In genomic region chr1:28466226-28466778, GRCh38 we compare ENCODE assay signal across 14 cellular contexts.
"Had no signal": no experiment of that assay in that cellular context is flagged by ENCODE, and none has a peak within 500 bp of the region (broad histone marks: within the 10 kb centered on the region; RNA-seq: fewer than 3 reads in every experiment).

No MANE protein-coding gene starts in this region.

- H3K79me2 ChIP-seq: hepatocyte had no signal

- H3K4me3 ChIP-seq: gastroesophageal sphincter, hepatocyte, left ventricle myocardium inferior, pancreas, tibial nerve had no signal

- H3K27me3 Mint-ChIP-seq: activated B cell treated with CpG ODN at 0.5 μM for 24 hours; central memory CD8-positive, alpha-beta T cell; effector memory CD8-positive, alpha-beta T cell had no signal

- H3K9me3 ChIP-seq: gastroesophageal sphincter, left ventricle myocardium inferior, pancreas, tibial nerve had no signal

- H2AFZ ChIP-seq: hepatocyte had no signal

- DNase-seq: activated B cell treated with CpG ODN at 0.5 μM for 24 hours; effector memory CD8-positive, alpha-beta T cell; kidney; left ventricle myocardium inferior; mesendoderm; pancreas; SHP77; stimulated activated CD4-positive, alpha-beta T cell treated with anti-CD3 and anti-CD28 coated beads, Interleukin-4, amount 100 ng/mL, for 24 hours had no signal

- ATAC-seq: effector memory CD8-positive, alpha-beta T cell; gastroesophageal sphincter; pancreas; SK-N-SH treated with all-trans-retinoic acid at 6 μM for 48 hours had no signal

- H3K27ac Mint-ChIP-seq: activated B cell treated with CpG ODN at 0.5 μM for 24 hours; T-helper 1 cell treated with Interleukin-12 subunit alpha and Interleukin-12 subunit beta and Interleukin-4 antibody, amounts not matched to agents 30 μg/mL and 1 μg/mL, for 36 hours had no signal

- H3K4me2 ChIP-seq: hepatocyte had no signal

- H3K27ac ChIP-seq: gastroesophageal sphincter, hepatocyte, left ventricle myocardium inferior, pancreas, tibial nerve had no signal

- H3K9me3 Mint-ChIP-seq: activated B cell treated with CpG ODN at 0.5 μM for 24 hours; central memory CD8-positive, alpha-beta T cell; effector memory CD8-positive, alpha-beta T cell; T-helper 1 cell treated with Interleukin-12 subunit alpha and Interleukin-12 subunit beta and Interleukin-4 antibody, amounts not matched to agents 30 μg/mL and 1 μg/mL, for 36 hours had no signal

- H3K4me3 Mint-ChIP-seq: activated B cell treated with CpG ODN at 0.5 μM for 24 hours; central memory CD8-positive, alpha-beta T cell; effector memory CD8-positive, alpha-beta T cell; T-helper 1 cell treated with Interleukin-12 subunit alpha and Interleukin-12 subunit beta and Interleukin-4 antibody, amounts not matched to agents 30 μg/mL and 1 μg/mL, for 36 hours had no signal

- H3K4me1 Mint-ChIP-seq: activated B cell treated with CpG ODN at 0.5 μM for 24 hours had no signal

- H3K4me1 ChIP-seq: gastroesophageal sphincter, pancreas, tibial nerve had no signal

- H3K27me3 ChIP-seq: gastroesophageal sphincter, hepatocyte, pancreas, tibial nerve had no signal
